1 cellular context compared by ENCODE assay signal in genomic region chr4:110196871-110197420, GRCh38.
TF ChIP-seq lines count a peak whose summit lies in the region.

No MANE protein-coding gene starts in this region.

TF ChIP-seq in HepG2, 621 proteins besides CTCF, POLR2A, EP300 and RAD21 (continued from another document and continues in another):
- no peak for TF ChIP-seq RERE (CRISPR knock-in tag; IDR thresholded peaks at IDR 0.05; ENCODE audit: low read depth)
- no peak for TF ChIP-seq EEA1 (CRISPR knock-in tag; IDR thresholded peaks at IDR 0.05; ENCODE audit: borderline replicate concordance)
- TF ChIP-seq ARNT2 (CRISPR knock-in tag; IDR thresholded peaks at IDR 0.05; ENCODE audit: low read depth): peak; percentile 14; the same call in 1 of the 2 replicates
- no peak for TF ChIP-seq REXO4 (CRISPR knock-in tag; IDR thresholded peaks at IDR 0.05; ENCODE audit: borderline replicate concordance)
- peak; percentile 82 for TF ChIP-seq AGO2 (optimal IDR thresholded peaks at IDR 0.05; ENCODE audit: low read depth, low read length)
- 0 out of 2 replicates have a peak, but pooled peaks have one; percentile 38 for TF ChIP-seq ZNF143 (CRISPR knock-in tag; IDR thresholded peaks at IDR 0.05)
- TF ChIP-seq ZNF710 (CRISPR knock-in tag; IDR thresholded peaks at IDR 0.05; ENCODE audit: borderline replicate concordance): peak; percentile 48; the same call in 1 of the 2 replicates
- peak; percentile 12 for TF ChIP-seq TEAD3 (CRISPR knock-in tag; optimal IDR thresholded peaks at IDR 0.05; ENCODE audit: borderline replicate concordance)
- peak; percentile 16 for TF ChIP-seq HNRNPLL (IDR thresholded peaks at IDR 0.05; ENCODE audit: low read depth, low read length, poor library complexity, severe bottlenecking)
- TF ChIP-seq LCORL (IDR thresholded peaks at IDR 0.05): no peak
- TF ChIP-seq LCORL (CRISPR knock-in tag; IDR thresholded peaks at IDR 0.05): 0 out of 2 replicates have a peak, but pooled peaks have one; percentile 3
- TF ChIP-seq ZNF841 (CRISPR knock-in tag; IDR thresholded peaks at IDR 0.05; ENCODE audit: borderline replicate concordance): no peak
- 0 out of 2 replicates have a peak, but pooled peaks have one; percentile 42 for TF ChIP-seq ZNF235 (CRISPR knock-in tag; IDR thresholded peaks at IDR 0.05; ENCODE audit: borderline replicate concordance)
- no peak for TF ChIP-seq NONO (IDR thresholded peaks at IDR 0.05)
- TF ChIP-seq NONO (CRISPR knock-in tag; conservative IDR thresholded peaks at IDR 0.05): no peak; the same call in 1 of the 2 replicates
- peak; percentile 41 for TF ChIP-seq TAF1 (CRISPR knock-in tag; IDR thresholded peaks at IDR 0.05)
- TF ChIP-seq ASH2L (IDR thresholded peaks at IDR 0.05; ENCODE audit: insufficient read length, low read depth, low read length): peak; percentile 46
- TF ChIP-seq HNF1A (IDR thresholded peaks at IDR 0.05; ENCODE audit: low read depth): no peak
- TF ChIP-seq HNF1A (CRISPR knock-in tag; IDR thresholded peaks at IDR 0.05; ENCODE audit: borderline replicate concordance): no peak
- no peak for TF ChIP-seq SUZ12 (IDR thresholded peaks at IDR 0.05; ENCODE audit: low read depth, low read length)
- no peak for TF ChIP-seq ZMYM2 (CRISPR knock-in tag; IDR thresholded peaks at IDR 0.05)
- TF ChIP-seq ZBTB33 (CRISPR knock-in tag; IDR thresholded peaks at IDR 0.05): no peak
- 0 out of 2 replicates have a peak, but pooled peaks have one; percentile 7 for TF ChIP-seq AFF4 (CRISPR knock-in tag; IDR thresholded peaks at IDR 0.05)
- no peak for TF ChIP-seq NCOA5 (CRISPR knock-in tag; IDR thresholded peaks at IDR 0.05)
- 0 out of 2 replicates have a peak, but pooled peaks have one; percentile 3 for TF ChIP-seq SP4 (CRISPR knock-in tag; IDR thresholded peaks at IDR 0.05)
- TF ChIP-seq SP1 (IDR thresholded peaks at IDR 0.05): no peak
- no peak for TF ChIP-seq SP1 (CRISPR knock-in tag; IDR thresholded peaks at IDR 0.05)
- TF ChIP-seq CREM (IDR thresholded peaks at IDR 0.05): no peak
- no peak for TF ChIP-seq CREM (CRISPR knock-in tag; IDR thresholded peaks at IDR 0.05)
- TF ChIP-seq XBP1 (CRISPR knock-in tag; IDR thresholded peaks at IDR 0.05): no peak
- no peak for TF ChIP-seq ZKSCAN5 (CRISPR knock-in tag; IDR thresholded peaks at IDR 0.05)
- TF ChIP-seq ZNF563 (CRISPR knock-in tag; IDR thresholded peaks at IDR 0.05): no peak; the same call in 1 of the 2 replicates
- TF ChIP-seq ZSCAN20 (CRISPR knock-in tag; IDR thresholded peaks at IDR 0.05; ENCODE audit: borderline replicate concordance): peak; percentile 2; the same call in 1 of the 2 replicates
- no peak for TF ChIP-seq AKNA (CRISPR knock-in tag; IDR thresholded peaks at IDR 0.05; ENCODE audit: borderline replicate concordance)
- no peak for TF ChIP-seq MXI1 (IDR thresholded peaks at IDR 0.05; ENCODE audit: borderline replicate concordance, low read depth, low read length)
- TF ChIP-seq JUND (CRISPR knock-in tag; IDR thresholded peaks at IDR 0.05): no peak
- TF ChIP-seq MED8 (CRISPR knock-in tag; IDR thresholded peaks at IDR 0.05; ENCODE audit: insufficient replicate concordance): peak; percentile 25
- no peak for TF ChIP-seq TRIM24 (CRISPR knock-in tag; IDR thresholded peaks at IDR 0.05)
- no peak for TF ChIP-seq CCDC6 (CRISPR knock-in tag; IDR thresholded peaks at IDR 0.05)
- no peak for TF ChIP-seq TCF7L2 (IDR thresholded peaks at IDR 0.05; ENCODE audit: low read depth, low read length)
- 0 out of 2 replicates have a peak, but pooled peaks have one; percentile 8 for TF ChIP-seq ZSCAN31 (CRISPR knock-in tag; IDR thresholded peaks at IDR 0.05; ENCODE audit: low read depth)
